ENCODE assay signal across 8 cellular contexts in the genomic region with DNA sequence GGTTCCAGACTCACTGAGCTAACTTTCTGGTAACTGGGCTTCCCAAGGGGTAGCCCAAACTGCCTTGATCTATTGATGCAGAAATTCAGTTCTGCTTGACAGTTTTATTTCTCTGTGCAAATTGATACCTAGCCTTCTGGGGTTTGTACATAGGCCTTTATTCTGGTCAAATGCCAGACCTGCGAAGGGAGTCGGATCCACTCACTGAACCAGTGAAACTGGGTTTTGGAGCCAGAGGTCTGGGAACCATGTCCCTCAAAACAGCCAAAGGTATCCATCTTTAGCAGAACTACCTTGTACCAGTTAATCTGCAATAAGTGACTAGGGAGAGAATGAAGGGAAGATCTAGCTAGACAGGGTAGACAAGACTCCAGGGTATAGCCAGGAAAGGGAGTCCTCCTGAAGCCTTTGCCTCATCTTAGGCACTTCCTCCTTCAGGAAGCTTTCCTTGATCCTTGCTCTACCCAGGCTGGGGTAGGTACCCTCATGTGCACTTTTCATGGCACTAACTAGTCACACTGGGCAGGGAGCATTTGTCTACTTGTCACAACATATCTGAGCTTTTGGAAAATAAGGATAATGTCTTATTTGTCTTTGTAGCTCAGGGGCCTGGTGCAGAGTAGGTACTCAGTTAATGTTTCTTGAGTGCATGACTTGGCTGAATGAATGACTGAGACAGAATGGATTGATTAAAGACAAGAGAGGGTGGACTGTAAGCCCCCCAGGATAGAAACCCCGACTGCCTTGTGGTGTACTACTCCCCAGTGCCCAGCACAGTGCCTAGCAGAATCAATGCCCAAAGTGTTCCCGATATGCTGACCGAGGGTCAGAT. TPM values are rescaled to one million over a fixed set of nuclear protein-coding genes. Genes with fewer than 3 reads are reported as not detected.
DNase-seq lines count a peak whose midpoint lies in the region; ATAC-seq and TF ChIP-seq lines count a peak whose summit lies in the region.

No MANE protein-coding gene starts in this region.

- H3K9me3 Mint-ChIP-seq in natural killer cell, result no peaks in the 10 kb centered on the region

- no peak for ATAC-seq in natural killer cell

- H3K36me3 ChIP-seq in MM.1S (replicated peaks; ENCODE audit: insufficient read depth, low read length) (no peaks in the 10 kb centered on the region), ectodermal cell (ENCODE audit: control insufficient read depth, insufficient read depth, low read length) (no peaks in the 10 kb centered on the region)

- peaks cover 33% of the 10 kb centered on the region for H3K27me3 ChIP-seq in MM.1S (replicated peaks; ENCODE audit: insufficient read depth, low read length)
- H3K27me3 ChIP-seq in ectodermal cell (ENCODE audit: control insufficient read depth, insufficient read depth, low read length, poor library complexity, severe bottlenecking), result peaks cover 20% of the 10 kb centered on the region

- H3K27me3 Mint-ChIP-seq in natural killer cell (ENCODE audit: low read depth in 2 of 2), result peaks cover 0 to 2% of the 10 kb centered on the region in 2 donors

- H3K4me2 ChIP-seq in MM.1S (ENCODE audit: low read depth, low read length), result peak overlapping the region; percentile 93; the same call in 1 of the 2 replicates

- no peak overlapping the region for H2AFZ ChIP-seq in MM.1S (ENCODE audit: low read length)

- H3F3A ChIP-seq in MM.1S (ENCODE audit: insufficient read depth, low read length), result no peaks in the 10 kb centered on the region

- WGBS in ectodermal cell, 2 experiments, result 59 to 66% methylated on average over 5 of the region's 5 CpGs

- peak overlapping the region in 1 of 2 donors; percentile 80 for H3K27ac Mint-ChIP-seq in natural killer cell

- H3K4me1 Mint-ChIP-seq in natural killer cell, result peaks cover 20 to 27% of the 10 kb centered on the region in 2 donors

- intact Hi-C loops in natural killer cell (cut with micrococcal nuclease), result loop anchor here (10.0 kb wide), 1 partner anchor 282 kb away; a partner anchor contains a TSS

- no peaks in the 10 kb centered on the region for H3K79me2 ChIP-seq in MM.1S (ENCODE audit: low read length)

- H3K27ac ChIP-seq in MM.1S (ENCODE audit: low read length), result no peak overlapping the region
- no peak overlapping the region for H3K27ac ChIP-seq in ectodermal cell (ENCODE audit: insufficient read depth, low read depth, low read length, poor library complexity, severe bottlenecking)

- TF ChIP-seq CTCF in AG04449 (IDR thresholded peaks at IDR 0.05; ENCODE audit: insufficient read depth, low read length, missing control alignments), result no peak
- TF ChIP-seq CTCF in MM.1S (IDR thresholded peaks at IDR 0.05; ENCODE audit: low read length), result no peak
- no peak for TF ChIP-seq CTCF in natural killer cell (IDR thresholded peaks at IDR 0.05)

- DNase-seq in AG04449 (ENCODE audit: low read depth, low spot score), result no peak
- DNase-seq in MM.1S, result no peak
- no peak for DNase-seq in natural killer cell
- DNase-seq in H4 (ENCODE audit: low spot score), result no peak
- no peak for DNase-seq in NCI-H524 treated with DMSO at 0.1 percent for 48 hours (lab: John Stamatoyannopoulos, UW)
- no peak for DNase-seq in hypothalamus (lab: John Stamatoyannopoulos, UW)
- no peak for DNase-seq in amygdala (lab: John Stamatoyannopoulos, UW)

- H3K4me1 ChIP-seq in MM.1S (ENCODE audit: low read length), result no peaks in the 10 kb centered on the region
- H3K4me1 ChIP-seq in ectodermal cell (ENCODE audit: control insufficient read depth, insufficient read depth, low read length), result peaks cover 22% of the 10 kb centered on the region

- H3K9me3 ChIP-seq in MM.1S (replicated peaks; ENCODE audit: insufficient read depth, low read length) (no peaks in the 10 kb centered on the region), ectodermal cell (ENCODE audit: control insufficient read depth, low read length) (no peaks in the 10 kb centered on the region)

- no peaks in the 10 kb centered on the region for H3K36me3 Mint-ChIP-seq in natural killer cell

- H3K9me2 ChIP-seq in MM.1S (replicated peaks; ENCODE audit: insufficient read depth, low read length), result no peaks in the 10 kb centered on the region

- POLR2A ChIA-PET in AG04449 (lab: Yijun Ruan, JAX), result interaction anchor here (1.1 to 6.9 kb wide), 5 partner anchors 7 to 192 kb away, joined by 3 to 64 read pairs (median 4); a partner anchor contains a TSS

- H3K4me3 Mint-ChIP-seq in natural killer cell, result peak overlapping the region; percentile 84

- CTCF ChIA-PET in AG04449 (lab: Yijun Ruan, JAX), result interaction anchor here (1.0 to 2.9 kb wide), 6 partner anchors 9 to 280 kb away, joined by 3 to 24 read pairs (median 5); a partner anchor contains a TSS

- no peaks in the 10 kb centered on the region for H4K20me1 ChIP-seq in MM.1S (ENCODE audit: insufficient read depth, low read length)

- no peak overlapping the region for H3K9ac ChIP-seq in MM.1S (ENCODE audit: low read length)

- H3K4me3 ChIP-seq in AG04449 (ENCODE audit: low read depth, low read length), result peak overlapping the region; percentile 87
- no peak overlapping the region for H3K4me3 ChIP-seq in MM.1S (ENCODE audit: low read length)
- peak overlapping the region; percentile 93 for H3K4me3 ChIP-seq in ectodermal cell (ENCODE audit: insufficient read depth, low read depth, low read length)

RNA-seq across cellular contexts. Expression of a gene that starts 1.4 kb away (rescaled TPM):
- 22.6 TPM for polyA plus RNA-seq in ectodermal cell (2013, experiment 1 of 4)
- 23.7 TPM for polyA plus RNA-seq in ectodermal cell (2013, experiment 2 of 4)
- polyA plus RNA-seq in ectodermal cell (2013, experiment 3 of 4), result 18.6 TPM
- 19.3 TPM for polyA plus RNA-seq in ectodermal cell (2013, experiment 4 of 4)
- 1 to 10 TPM; 2.5 to 5.6 (median 5.1) TPM for total RNA-seq in natural killer cell
- total RNA-seq in H4 (2014; rRNA removed; shearing (Covaris generic)), result 5.1 and 5.8 TPM in 2 replicates

RNA-seq across cellular contexts. Expression of a gene that starts 6.3 kb away (rescaled TPM):
- 54.1 TPM for polyA plus RNA-seq in ectodermal cell (2013, experiment 1 of 4)
- 57.9 TPM for polyA plus RNA-seq in ectodermal cell (2013, experiment 2 of 4)
- polyA plus RNA-seq in ectodermal cell (2013, experiment 3 of 4), result 41.5 TPM
- 41.5 TPM for polyA plus RNA-seq in ectodermal cell (2013, experiment 4 of 4)
- 10 to 100 TPM; 22.9 to 37.1 (median 35.8) TPM for total RNA-seq in natural killer cell
- total RNA-seq in H4 (2014; rRNA removed; shearing (Covaris generic)), result 161 and 188 TPM in 2 replicates

RNA-seq across cellular contexts. Expression of a gene that starts 20.8 kb away (rescaled TPM):
- polyA plus RNA-seq in ectodermal cell (2013, experiment 1 of 4), result 22.0 TPM
- polyA plus RNA-seq in ectodermal cell (2013, experiment 2 of 4), result 20.8 TPM
- polyA plus RNA-seq in ectodermal cell (2013, experiment 3 of 4), result 18.3 TPM
- 19.8 TPM for polyA plus RNA-seq in ectodermal cell (2013, experiment 4 of 4)
- total RNA-seq in natural killer cell, result 10 to 100 TPM; 13.8 to 20.7 (median 14.8) TPM
- total RNA-seq in H4 (2014; rRNA removed; shearing (Covaris generic)), result 33.7 and 51.0 TPM in 2 replicates
